ENCODE assay signal across 20 cellular contexts in genomic region chr9:99998866-99999265, GRCh38.
DNase-seq lines count a peak whose midpoint lies in the region; ATAC-seq and TF ChIP-seq lines count a peak whose summit lies in the region.
"Had no signal": no experiment of that assay in that cellular context is flagged by ENCODE, and none has a peak within 500 bp of the region (broad histone marks: within the 10 kb centered on the region; RNA-seq: fewer than 3 reads in every experiment).

No MANE protein-coding gene starts in this region.

- H3K4me3 Mint-ChIP-seq in GM23338 (no peak overlapping the region), WTC11 (no peak overlapping the region), naive B cell (no peak overlapping the region)
- no peak overlapping the region for H3K4me3 Mint-ChIP-seq in stimulated activated memory B cell treated with anti-CD40 and anti-IgM and Interleukin-4, amounts not matched to agents 10 μg/mL and 1 μg/mL and 100 μg/mL, for 72 hours
- H3K4me3 Mint-ChIP-seq: CD14-positive monocyte; CD4-positive, alpha-beta T cell; CD8-positive, alpha-beta memory T cell; H9 had no signal

- H2AFZ ChIP-seq in GM23338: no peak overlapping the region

- no peaks in the 10 kb centered on the region for H3K27me3 ChIP-seq in GM23338 (ENCODE audit: insufficient read depth)
- H3K27me3 ChIP-seq: BE2C; BLaER1 treated with 17β-estradiol and CSF1 and Interleukin-3, amounts not matched to agents 10 nM and 100 nM had no signal

- ATAC-seq in GM23338 (peak; percentile 57; the same call in 1 of the 3 replicates), WTC11 (no peak), naive B cell (ENCODE audit: low read depth in 2 of 2) (no peak)
- peak; percentile 47 for ATAC-seq in stimulated activated memory B cell treated with anti-CD40 and anti-IgM and Interleukin-4, amounts not matched to agents 10 μg/mL and 1 μg/mL and 100 μg/mL, for 72 hours
- ATAC-seq: A549, HCT116 had no signal

- H3K79me2 ChIP-seq in GM23338 (replicated peaks; ENCODE audit: insufficient read depth): no peaks in the 10 kb centered on the region

- H3K36me3 Mint-ChIP-seq in GM23338 (ENCODE audit: low read depth) (peaks cover 11% of the 10 kb centered on the region), WTC11 (peaks cover 11% of the 10 kb centered on the region), naive B cell (peaks cover 50 to 56% of the 10 kb centered on the region in 2 donors)
- H3K36me3 Mint-ChIP-seq in stimulated activated memory B cell treated with anti-CD40 and anti-IgM and Interleukin-4, amounts not matched to agents 10 μg/mL and 1 μg/mL and 100 μg/mL, for 72 hours: peaks cover 90% of the 10 kb centered on the region

- no peaks in the 10 kb centered on the region for H3K36me3 ChIP-seq in GM23338 (ENCODE audit: insufficient read depth)

- H3K4me3 ChIP-seq in GM23338: no peak overlapping the region
- H3K4me3 ChIP-seq: A549; BLaER1 treated with 17β-estradiol and CSF1 and Interleukin-3, amounts not matched to agents 10 nM and 100 nM had no signal

- CTCF ChIA-PET in WTC11 (lab: Charles Lee): interaction anchor here (0.7 to 1.0 kb wide), 2 partner anchors 174 to 326 kb away, joined by 3 to 6 read pairs; no protein-coding TSS in a partner anchor

- no peaks in the 10 kb centered on the region for H3F3A ChIP-seq in GM23338 (replicated peaks; ENCODE audit: low read depth)

- POLR2A ChIA-PET in WTC11 (lab: Charles Lee): interaction anchor here (1.2 kb wide), 1 partner anchor 27 kb away, joined by 3 read pairs; no protein-coding TSS in a partner anchor

- no peak for DNase-seq in GM23338 (ENCODE audit: low spot score)
- DNase-seq in WTC11 (ENCODE audit: low spot score): no peak
- DNase-seq in naive B cell: no peak
- no peak for DNase-seq in GF-D8 (lab: John Stamatoyannopoulos, UW)
- no peak for DNase-seq in NOMO-1 (lab: John Stamatoyannopoulos, UW; ENCODE audit: unreplicated experiment in 2 of 2)
- DNase-seq in retina: no peak
- DNase-seq: 8988T; ACHN; AML-193; BE2C; CD4-positive, alpha-beta T cell; CD8-positive, alpha-beta memory T cell; DMS53; DMS79 treated with DMSO at 0.1 percent for 48 hours had no signal

- peaks cover 5% of the 10 kb centered on the region; the same call in 1 of the 3 replicates for H3K9me3 Mint-ChIP-seq in GM23338
- H3K9me3 Mint-ChIP-seq in WTC11: peaks cover 8% of the 10 kb centered on the region
- peaks cover 3 to 14% (median 6%) of the 10 kb centered on the region in 7 donors for H3K9me3 Mint-ChIP-seq in naive B cell
- H3K9me3 Mint-ChIP-seq in stimulated activated memory B cell treated with anti-CD40 and anti-IgM and Interleukin-4, amounts not matched to agents 10 μg/mL and 1 μg/mL and 100 μg/mL, for 72 hours: peaks cover 17% of the 10 kb centered on the region
- H3K9me3 Mint-ChIP-seq: CD4-positive, alpha-beta T cell had no signal

- H4K20me1 ChIP-seq in GM23338 (replicated peaks; ENCODE audit: insufficient read depth): no peaks in the 10 kb centered on the region
- H4K20me1 ChIP-seq: BLaER1 treated with 17β-estradiol and CSF1 and Interleukin-3, amounts not matched to agents 10 nM and 100 nM had no signal

- H3K9me2 ChIP-seq in GM23338 (ENCODE audit: insufficient read depth): no peaks in the 10 kb centered on the region

- H3K4me1 Mint-ChIP-seq in GM23338 (peaks cover 7% of the 10 kb centered on the region), WTC11 (peaks cover 9% of the 10 kb centered on the region; the same call in 1 of the 2 replicates), naive B cell (peaks cover 3 to 9% (median 5%) of the 10 kb centered on the region in 3 donors)
- H3K4me1 Mint-ChIP-seq in stimulated activated memory B cell treated with anti-CD40 and anti-IgM and Interleukin-4, amounts not matched to agents 10 μg/mL and 1 μg/mL and 100 μg/mL, for 72 hours: peaks cover 7% of the 10 kb centered on the region
- H3K4me1 Mint-ChIP-seq: CD14-positive monocyte had no signal

- H3K27ac ChIP-seq in GM23338 (ENCODE audit: low read depth): no peak overlapping the region
- H3K27ac ChIP-seq: A549; BLaER1 treated with 17β-estradiol and CSF1 and Interleukin-3, amounts not matched to agents 10 nM and 100 nM had no signal

- H3K4me2 ChIP-seq in GM23338: no peak overlapping the region
- H3K4me2 ChIP-seq: A549; BLaER1 treated with 17β-estradiol and CSF1 and Interleukin-3, amounts not matched to agents 10 nM and 100 nM had no signal

- H3K27ac Mint-ChIP-seq in GM23338 (no peak overlapping the region), WTC11 (peak overlapping the region; percentile 59; the same call in 1 of the 2 replicates), naive B cell (peak overlapping the region in 4 of 6 donors; percentile 16 to 73 (median 54))
- H3K27ac Mint-ChIP-seq in stimulated activated memory B cell treated with anti-CD40 and anti-IgM and Interleukin-4, amounts not matched to agents 10 μg/mL and 1 μg/mL and 100 μg/mL, for 72 hours: no peak overlapping the region
- H3K27ac Mint-ChIP-seq: CD4-positive, alpha-beta T cell had no signal

- no peaks in the 10 kb centered on the region for H3K4me1 ChIP-seq in GM23338 (ENCODE audit: insufficient read depth)
- H3K4me1 ChIP-seq: A549; BE2C; BLaER1 treated with 17β-estradiol and CSF1 and Interleukin-3, amounts not matched to agents 10 nM and 100 nM had no signal

- TF ChIP-seq CTCF in GM23338 (conservative IDR thresholded peaks at IDR 0.05; ENCODE audit: low read depth in 2 of 2): no peak
- TF ChIP-seq CTCF in WTC11 (IDR thresholded peaks at IDR 0.05): no peak

- peaks cover 8% of the 10 kb centered on the region for H3K27me3 Mint-ChIP-seq in GM23338 (ENCODE audit: insufficient read depth, low read depth, poor library complexity)
- no peaks in the 10 kb centered on the region for H3K27me3 Mint-ChIP-seq in WTC11 (ENCODE audit: low read depth)
- H3K27me3 Mint-ChIP-seq in naive B cell: no peaks in the 10 kb centered on the region
- no peaks in the 10 kb centered on the region for H3K27me3 Mint-ChIP-seq in stimulated activated memory B cell treated with anti-CD40 and anti-IgM and Interleukin-4, amounts not matched to agents 10 μg/mL and 1 μg/mL and 100 μg/mL, for 72 hours
- H3K27me3 Mint-ChIP-seq: CD4-positive, alpha-beta T cell; CD8-positive, alpha-beta memory T cell had no signal

TF ChIP-seq in GM23338, 12 proteins besides CTCF, POLR2A, EP300 and RAD21 (continues in another document):
- no peak for TF ChIP-seq POLR2AphosphoS5 (IDR thresholded peaks at IDR 0.05; ENCODE audit: low read depth)
- no peak for TF ChIP-seq JUNB (IDR thresholded peaks at IDR 0.05; ENCODE audit: unreplicated experiment)
- TF ChIP-seq ZNF114 (CRISPR knock-in tag; IDR thresholded peaks at IDR 0.05): no peak
- no peak for TF ChIP-seq EZH2 (IDR thresholded peaks at IDR 0.05; ENCODE audit: low read depth, unreplicated experiment)
- TF ChIP-seq STAT1 (IDR thresholded peaks at IDR 0.05; ENCODE audit: unreplicated experiment): no peak
- TF ChIP-seq CREB1 (CRISPR knock-in tag; IDR thresholded peaks at IDR 0.05; ENCODE audit: low read depth): no peak
- TF ChIP-seq ZNF331 (CRISPR knock-in tag; IDR thresholded peaks at IDR 0.05; ENCODE audit: low read depth): no peak
- TF ChIP-seq NANOG (IDR thresholded peaks at IDR 0.05; ENCODE audit: borderline replicate concordance): no peak

TF ChIP-seq in WTC11, 78 proteins besides CTCF, POLR2A, EP300 and RAD21:
- no peak for TF ChIP-seq TP53 (CRISPR knock-in tag; IDR thresholded peaks at IDR 0.05)
- no peak for TF ChIP-seq FOXJ3 (CRISPR knock-in tag; IDR thresholded peaks at IDR 0.05; ENCODE audit: borderline replicate concordance)
- TF ChIP-seq ZNF263 (CRISPR knock-in tag; IDR thresholded peaks at IDR 0.05; ENCODE audit: low read depth): no peak
- no peak for TF ChIP-seq ZNF416 (CRISPR knock-in tag; IDR thresholded peaks at IDR 0.05)
- no peak for TF ChIP-seq E2F5 (CRISPR knock-in tag; IDR thresholded peaks at IDR 0.05)

Comparison
In these comparisons a context has a peak if more than half of its experiments do, and no peak if none do; other contexts are left out.
1. ATAC-seq: peak in GM23338 (single experiment) and stimulated activated memory B cell treated with anti-CD40 and anti-IgM and Interleukin-4, amounts not matched to agents 10 μg/mL and 1 μg/mL and 100 μg/mL, for 72 hours (single experiment); none in WTC11 (single experiment) and naive B cell (0 of 2).
2. H3K27ac Mint-ChIP-seq: peak in WTC11 (single experiment) and naive B cell (4 of 6); none in GM23338 (single experiment) and stimulated activated memory B cell treated with anti-CD40 and anti-IgM and Interleukin-4, amounts not matched to agents 10 μg/mL and 1 μg/mL and 100 μg/mL, for 72 hours (single experiment).